ENCODE assay signal across 1 cellular context in the genomic region with DNA sequence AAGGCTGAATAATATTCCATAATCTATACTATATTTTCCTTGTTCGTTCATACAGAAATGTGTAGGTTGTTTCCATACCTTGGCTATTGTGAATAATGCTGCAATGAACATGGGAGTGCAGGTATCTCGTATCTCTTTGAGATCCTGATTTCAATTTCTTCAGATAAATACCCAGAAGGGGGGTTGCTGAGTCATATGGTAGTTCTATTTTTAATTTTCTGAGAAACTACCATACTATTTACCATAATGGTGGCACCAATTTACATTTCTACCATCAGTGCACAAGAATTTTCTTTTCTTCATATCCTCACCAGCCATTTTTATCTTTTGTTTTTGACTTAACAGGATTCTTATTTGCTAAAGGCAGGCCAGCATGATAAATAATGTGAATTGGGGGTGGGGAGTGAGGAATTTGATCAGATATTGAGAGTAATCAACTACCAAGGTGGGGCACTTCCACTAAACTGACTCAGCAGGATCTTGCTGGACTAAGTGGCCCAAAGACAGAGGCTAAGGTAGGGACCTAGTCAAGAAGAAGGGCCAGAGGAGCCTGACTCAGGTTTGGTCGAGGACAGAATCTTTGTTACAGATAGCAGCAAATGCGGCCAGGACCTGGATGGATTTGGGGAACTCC.
TF ChIP-seq lines count a peak whose summit lies in the region.

No MANE protein-coding gene starts in this region.

TF ChIP-seq in H1, 55 proteins besides CTCF, POLR2A, EP300 and RAD21:
- TF ChIP-seq, protein P1, sequence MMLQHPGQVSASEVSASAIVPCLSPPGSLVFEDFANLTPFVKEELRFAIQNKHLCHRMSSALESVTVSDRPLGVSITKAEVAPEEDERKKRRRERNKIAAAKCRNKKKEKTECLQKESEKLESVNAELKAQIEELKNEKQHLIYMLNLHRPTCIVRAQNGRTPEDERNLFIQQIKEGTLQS (IDR thresholded peaks at IDR 0.05; ENCODE audit: insufficient read depth, low read depth, low read length): no peak
- TF ChIP-seq NRF1 (IDR thresholded peaks at IDR 0.05; ENCODE audit: low read depth, low read length): no peak
